10 cellular contexts compared by ENCODE assay signal in the genomic region with DNA sequence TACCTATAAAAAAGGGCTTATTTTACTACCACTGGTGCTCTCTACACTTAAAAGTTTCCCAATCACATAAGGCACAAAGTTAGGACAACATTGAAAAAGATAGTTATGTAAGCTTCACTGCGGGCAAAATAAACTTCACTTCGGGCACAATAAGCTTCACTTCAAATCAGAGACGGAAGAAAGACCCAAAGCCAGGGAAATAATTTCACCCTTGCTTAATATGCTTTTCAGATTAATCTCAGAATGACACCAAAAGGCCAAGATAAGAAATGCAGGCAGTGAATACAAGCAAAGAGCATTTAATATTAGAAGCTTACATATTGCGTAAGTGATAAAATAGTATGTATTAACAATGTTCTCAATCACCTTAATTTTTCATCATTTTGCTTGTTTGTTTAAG.
A peak's percentile ranks its signal among the peaks of the same experiment; 100 is the strongest.
DNase-seq lines count a peak whose midpoint lies in the region; ATAC-seq and TF ChIP-seq lines count a peak whose summit lies in the region.
"Had no signal": no experiment of that assay in that cellular context is flagged by ENCODE, and none has a peak within 500 bp of the region (broad histone marks: within the 10 kb centered on the region; RNA-seq: fewer than 3 reads in every experiment).

No MANE protein-coding gene starts in this region.

- H3K9me3 ChIP-seq in HEK293 (ENCODE audit: control insufficient read depth, insufficient read depth, low read depth, low read length) (no peaks in the 10 kb centered on the region), adipocyte (ENCODE audit: control insufficient read depth, low read length) (no peaks in the 10 kb centered on the region)

- H3K9ac ChIP-seq in adipocyte (ENCODE audit: low read length) = peak overlapping the region; percentile 55

- ATAC-seq in left lobe of liver (peak; percentile 58), HG03135 (IDR thresholded peaks at IDR 0.05; ENCODE audit: unreplicated experiment) (no peak), HG03342 (IDR thresholded peaks at IDR 0.05; ENCODE audit: unreplicated experiment) (no peak)
- ATAC-seq: activated naive CD4-positive, alpha-beta T cell treated with anti-CD3 and anti-CD28 coated beads, Interleukin-2, amount 50 U/mL, for 72 hours had no signal

- H3K27ac Mint-ChIP-seq in immature natural killer cell = no peak overlapping the region
- no peak overlapping the region for H3K27ac Mint-ChIP-seq in activated CD4-positive, alpha-beta T cell treated with anti-CD3 and anti-CD28 coated beads, Interleukin-2, amount 10 ng/mL, durations not matched to agents 24 days and 14 days
- H3K27ac Mint-ChIP-seq: activated naive CD4-positive, alpha-beta T cell treated with anti-CD3 and anti-CD28 coated beads, Interleukin-2, amount 50 U/mL, for 72 hours had no signal

- no peaks in the 10 kb centered on the region for H3K36me3 Mint-ChIP-seq in immature natural killer cell
- H3K36me3 Mint-ChIP-seq in activated CD4-positive, alpha-beta T cell treated with anti-CD3 and anti-CD28 coated beads, Interleukin-2, amount 10 ng/mL, durations not matched to agents 24 days and 14 days (ENCODE audit: low read depth) = no peaks in the 10 kb centered on the region
- H3K36me3 Mint-ChIP-seq: activated naive CD4-positive, alpha-beta T cell treated with anti-CD3 and anti-CD28 coated beads, Interleukin-2, amount 50 U/mL, for 72 hours had no signal

- TF ChIP-seq CTCF in HEK293 (tag by site-specific recombination; IDR thresholded peaks at IDR 0.05) = no peak

- no peaks in the 10 kb centered on the region for H3K36me3 ChIP-seq in HEK293 (ENCODE audit: control insufficient read depth in 2 of 2, insufficient read depth in 1 of 2, low read length in 2 of 2)
- H3K36me3 ChIP-seq in adipocyte (ENCODE audit: control insufficient read depth, insufficient read depth, low read length, severe bottlenecking) = no peaks in the 10 kb centered on the region

- intact Hi-C loops in activated CD4-positive, alpha-beta T cell treated with anti-CD3 and anti-CD28 coated beads, Interleukin-2, amount 10 ng/mL, durations not matched to agents 24 days and 14 days (cut with micrococcal nuclease) = loop anchor here (1.0 kb wide), 1 partner anchor 871 kb away; no protein-coding TSS in a partner anchor

- CTCF ChIA-PET in HEK293 (lab: Yijun Ruan, JAX) = interaction anchor here (0.6 to 2.3 kb wide), 9 partner anchors 12 to 928 kb away, joined by 3 to 8 read pairs (median 3); no protein-coding TSS in a partner anchor

- no peaks in the 10 kb centered on the region for H3K9me3 Mint-ChIP-seq in immature natural killer cell
- no peaks in the 10 kb centered on the region for H3K9me3 Mint-ChIP-seq in activated CD4-positive, alpha-beta T cell treated with anti-CD3 and anti-CD28 coated beads, Interleukin-2, amount 10 ng/mL, durations not matched to agents 24 days and 14 days
- H3K9me3 Mint-ChIP-seq: activated naive CD4-positive, alpha-beta T cell treated with anti-CD3 and anti-CD28 coated beads, Interleukin-2, amount 50 U/mL, for 72 hours had no signal

- H3K27ac ChIP-seq in HEK293 (ENCODE audit: extremely low read depth, low read depth, low read length) = no peak overlapping the region

- DNase-seq in AG08396 (ENCODE audit: low spot score) = peak; percentile 25
- DNase-seq in adipocyte (ENCODE audit: low read depth) = peak; percentile 68
- DNase-seq in left lobe of liver (ENCODE audit: low spot score) = no peak
- no peak for DNase-seq in immature natural killer cell
- DNase-seq in activated CD4-positive, alpha-beta T cell treated with anti-CD3 and anti-CD28 coated beads, Interleukin-2, amount 10 ng/mL, durations not matched to agents 24 days and 14 days = no peak
- DNase-seq: NCI-H2227 treated with DMSO at 0.1 percent for 48 hours had no signal

- no peak overlapping the region for H3K4me3 Mint-ChIP-seq in immature natural killer cell
- no peak overlapping the region for H3K4me3 Mint-ChIP-seq in activated CD4-positive, alpha-beta T cell treated with anti-CD3 and anti-CD28 coated beads, Interleukin-2, amount 10 ng/mL, durations not matched to agents 24 days and 14 days

- no peak overlapping the region for H3K4me3 ChIP-seq in HEK293 (ENCODE audit: low read depth, low read length)
- peak overlapping the region; percentile 57 for H3K4me3 ChIP-seq in adipocyte (ENCODE audit: low read length)

- H3K4me1 Mint-ChIP-seq in immature natural killer cell = peaks cover 6 to 8% of the 10 kb centered on the region in 2 donors
- peaks cover 2% of the 10 kb centered on the region for H3K4me1 Mint-ChIP-seq in activated CD4-positive, alpha-beta T cell treated with anti-CD3 and anti-CD28 coated beads, Interleukin-2, amount 10 ng/mL, durations not matched to agents 24 days and 14 days

- H3K4me1 ChIP-seq in HEK293 (ENCODE audit: control insufficient read depth, insufficient read depth, low read length) (no peaks in the 10 kb centered on the region), adipocyte (ENCODE audit: control insufficient read depth, insufficient read depth, low read length) (peaks cover 14% of the 10 kb centered on the region)

- peaks cover 2 to 8% (median 3%) of the 10 kb centered on the region in 3 donors for H3K27me3 Mint-ChIP-seq in immature natural killer cell (ENCODE audit: low read depth in 3 of 3)
- H3K27me3 Mint-ChIP-seq in activated CD4-positive, alpha-beta T cell treated with anti-CD3 and anti-CD28 coated beads, Interleukin-2, amount 10 ng/mL, durations not matched to agents 24 days and 14 days = peaks cover 5% of the 10 kb centered on the region

- H3K27me3 ChIP-seq in adipocyte (replicated peaks; ENCODE audit: control insufficient read depth, insufficient read depth, low read length) = no peaks in the 10 kb centered on the region

- POLR2A ChIA-PET in HEK293 (lab: Yijun Ruan, JAX) = interaction anchor here (1.0 kb wide), 1 partner anchor 726 kb away, joined by 3 read pairs; no protein-coding TSS in a partner anchor

TF ChIP-seq in HEK293, 187 proteins besides CTCF, POLR2A, EP300 and RAD21:
- TF ChIP-seq ZNF654 (tag by site-specific recombination; IDR thresholded peaks at IDR 0.05; ENCODE audit: low read depth) = peak; percentile 51
- no peak for TF ChIP-seq GLIS1 (tag by site-specific recombination; IDR thresholded peaks at IDR 0.05)
- peak; percentile 65 for TF ChIP-seq ZNF335 (tag by site-specific recombination; conservative IDR thresholded peaks at IDR 0.05)
- no peak for TF ChIP-seq IKZF3 (tag by site-specific recombination; IDR thresholded peaks at IDR 0.05)

Comparison
In these comparisons a context has a peak if more than half of its experiments do, and no peak if none do; other contexts are left out.
1. DNase-seq: peak in AG08396 (single experiment) and adipocyte (single experiment); none in left lobe of liver (single experiment), immature natural killer cell (0 of 3) and activated CD4-positive, alpha-beta T cell treated with anti-CD3 and anti-CD28 coated beads, Interleukin-2, amount 10 ng/mL, durations not matched to agents 24 days and 14 days (single experiment).